Comparison of ENCODE assay signal across 10 cellular contexts in the genomic region with DNA sequence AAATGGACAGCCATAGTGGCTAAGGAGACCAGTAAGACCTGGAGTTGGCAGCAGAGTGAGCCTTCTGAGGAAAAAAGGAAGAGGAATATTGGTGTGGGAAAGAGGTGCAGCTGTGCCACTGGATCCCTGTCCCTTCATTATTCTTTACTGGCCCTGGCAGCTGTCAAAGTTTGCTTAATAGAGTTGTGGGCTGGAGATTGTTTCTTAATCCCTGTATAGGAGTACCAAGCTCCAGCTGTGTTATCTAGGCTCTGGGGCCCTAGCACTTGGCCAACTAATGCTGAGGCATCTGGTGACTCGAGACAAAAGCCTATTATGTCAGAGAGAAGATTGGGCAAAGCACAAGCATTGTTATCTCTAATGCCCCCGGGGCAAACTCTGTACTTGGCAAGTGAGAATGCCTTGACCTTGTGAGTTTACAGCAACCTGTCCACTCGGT.
DNase-seq lines count a peak whose midpoint lies in the region; ATAC-seq and TF ChIP-seq lines count a peak whose summit lies in the region.
"Had no signal": no experiment of that assay in that cellular context is flagged by ENCODE, and none has a peak within 500 bp of the region (broad histone marks: within the 10 kb centered on the region; RNA-seq: fewer than 3 reads in every experiment).

No MANE protein-coding gene starts in this region.

- no peak overlapping the region for H3K4me3 ChIP-seq in retinal pigment epithelial cell (ENCODE audit: low read length)
- H3K4me3 ChIP-seq: SJSA1 had no signal

- no peak overlapping the region for H3K4me3 Mint-ChIP-seq in T-helper 17 cell
- H3K4me3 Mint-ChIP-seq: B cell had no signal

- TF ChIP-seq CTCF in retinal pigment epithelial cell (conservative IDR thresholded peaks at IDR 0.05; ENCODE audit: low read depth, low read length): no peak

- no peaks in the 10 kb centered on the region for H3K36me3 Mint-ChIP-seq in T-helper 17 cell (ENCODE audit: low read depth)

- H3K27me3 Mint-ChIP-seq in T-helper 17 cell: no peaks in the 10 kb centered on the region
- H3K27me3 Mint-ChIP-seq: B cell had no signal

- intact Hi-C loops in head of caudate nucleus (cut with DNase I): no loop called here

- DNase-seq in NCI-H1417 (lab: John Stamatoyannopoulos, UW) (peak; percentile 0 to 59 (median 16)), NCI-H1417 treated with DMSO at 0.1 percent for 48 hours (lab: John Stamatoyannopoulos, UW) (no peak), T-helper 17 cell (no peak), head of caudate nucleus (peak; percentile 14 to 90 (median 76)), retinal pigment epithelial cell (ENCODE audit: low read depth) (peak; percentile 51)

- no peaks in the 10 kb centered on the region for H3K9me3 ChIP-seq in T-helper 17 cell (ENCODE audit: control insufficient read depth, low read length, poor library complexity, severe bottlenecking)
- H3K9me3 ChIP-seq: SJSA1 had no signal

- ATAC-seq in T-helper 17 cell (no peak), GM18907 (IDR thresholded peaks at IDR 0.05; ENCODE audit: unreplicated experiment) (no peak), GM19463 (IDR thresholded peaks at IDR 0.05; ENCODE audit: unreplicated experiment) (no peak), HG03565 (IDR thresholded peaks at IDR 0.05; ENCODE audit: unreplicated experiment) (no peak)

- peak overlapping the region; percentile 19 for H3K27ac Mint-ChIP-seq in T-helper 17 cell
- H3K27ac Mint-ChIP-seq: B cell had no signal

- peaks cover 44% of the 10 kb centered on the region for H3K4me1 Mint-ChIP-seq in T-helper 17 cell

Comparison
In these comparisons a context has a peak if more than half of its experiments do, and no peak if none do; other contexts are left out.
1. DNase-seq: peak in NCI-H1417 (3 of 3), head of caudate nucleus (42 of 42) and retinal pigment epithelial cell (single experiment); none in NCI-H1417 treated with DMSO at 0.1 percent for 48 hours (single experiment) and T-helper 17 cell (0 of 3).